ENCODE assay signal across 1 cellular context in the genomic region with DNA sequence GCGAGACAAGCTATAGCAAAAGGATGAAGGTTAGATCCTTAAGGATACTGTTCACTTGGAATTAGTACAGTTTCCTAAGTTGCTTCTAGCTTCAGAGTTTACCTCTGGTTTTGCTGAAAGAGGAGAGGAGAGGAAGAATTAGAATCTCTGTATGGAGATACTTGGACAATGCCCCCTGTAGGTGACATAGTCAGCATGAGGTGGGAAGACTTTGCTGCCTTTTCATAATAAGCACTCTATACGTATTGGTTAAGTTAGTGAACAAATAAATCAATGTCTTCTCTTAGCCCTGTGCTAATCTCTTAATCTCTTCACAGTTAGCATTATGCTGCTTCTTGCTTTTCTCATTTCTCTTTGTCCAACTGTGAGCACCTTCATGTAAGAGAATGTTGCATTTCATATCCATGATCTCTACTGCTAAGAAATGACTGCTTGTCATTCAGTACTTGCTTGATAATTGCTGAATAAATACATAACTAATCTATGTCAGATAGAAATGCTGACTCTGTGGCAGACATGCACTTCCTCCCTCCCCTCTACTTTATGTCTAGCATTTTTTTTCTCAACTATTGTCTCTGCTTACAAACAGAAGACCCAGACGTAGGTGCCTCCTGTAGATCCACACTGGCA.
TF ChIP-seq lines count a peak whose summit lies in the region.

No MANE protein-coding gene starts in this region.

TF ChIP-seq in WTC11, 78 proteins besides CTCF, POLR2A, EP300 and RAD21 (continued from another document):
- TF ChIP-seq, protein P1, sequence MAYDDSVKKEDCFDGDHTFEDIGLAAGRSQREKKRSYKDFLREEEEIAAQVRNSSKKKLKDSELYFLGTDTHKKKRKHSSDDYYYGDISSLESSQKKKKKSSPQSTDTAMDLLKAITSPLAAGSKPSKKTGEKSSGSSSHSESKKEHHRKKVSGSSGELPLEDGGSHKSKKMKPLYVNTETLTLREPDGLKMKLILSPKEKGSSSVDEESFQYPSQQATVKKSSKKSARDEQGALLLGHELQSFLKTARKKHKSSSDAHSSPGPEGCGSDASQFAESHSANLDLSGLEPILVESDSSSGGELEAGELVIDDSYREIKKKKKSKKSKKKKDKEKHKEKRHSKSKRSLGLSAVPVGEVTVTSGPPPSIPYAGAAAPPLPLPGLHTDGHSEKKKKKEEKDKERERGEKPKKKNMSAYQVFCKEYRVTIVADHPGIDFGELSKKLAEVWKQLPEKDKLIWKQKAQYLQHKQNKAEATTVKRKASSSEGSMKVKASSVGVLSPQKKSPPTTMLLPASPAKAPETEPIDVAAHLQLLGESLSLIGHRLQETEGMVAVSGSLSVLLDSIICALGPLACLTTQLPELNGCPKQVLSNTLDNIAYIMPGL (CRISPR knock-in tag; IDR thresholded peaks at IDR 0.05) = no peak
- TF ChIP-seq, protein P2, sequence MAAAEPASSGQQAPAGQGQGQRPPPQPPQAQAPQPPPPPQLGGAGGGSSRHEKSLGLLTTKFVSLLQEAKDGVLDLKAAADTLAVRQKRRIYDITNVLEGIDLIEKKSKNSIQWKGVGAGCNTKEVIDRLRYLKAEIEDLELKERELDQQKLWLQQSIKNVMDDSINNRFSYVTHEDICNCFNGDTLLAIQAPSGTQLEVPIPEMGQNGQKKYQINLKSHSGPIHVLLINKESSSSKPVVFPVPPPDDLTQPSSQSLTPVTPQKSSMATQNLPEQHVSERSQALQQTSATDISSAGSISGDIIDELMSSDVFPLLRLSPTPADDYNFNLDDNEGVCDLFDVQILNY (CRISPR knock-in tag; IDR thresholded peaks at IDR 0.05) = no peak
- TF ChIP-seq GTF2I (CRISPR knock-in tag; conservative IDR thresholded peaks at IDR 0.05) = no peak
- no peak for TF ChIP-seq TCF7 (CRISPR knock-in tag; IDR thresholded peaks at IDR 0.05; ENCODE audit: low read depth)
- no peak for TF ChIP-seq SMAD4 (CRISPR knock-in tag; IDR thresholded peaks at IDR 0.05)
- no peak for TF ChIP-seq NFATC4 (CRISPR knock-in tag; IDR thresholded peaks at IDR 0.05)
- TF ChIP-seq, protein P3, sequence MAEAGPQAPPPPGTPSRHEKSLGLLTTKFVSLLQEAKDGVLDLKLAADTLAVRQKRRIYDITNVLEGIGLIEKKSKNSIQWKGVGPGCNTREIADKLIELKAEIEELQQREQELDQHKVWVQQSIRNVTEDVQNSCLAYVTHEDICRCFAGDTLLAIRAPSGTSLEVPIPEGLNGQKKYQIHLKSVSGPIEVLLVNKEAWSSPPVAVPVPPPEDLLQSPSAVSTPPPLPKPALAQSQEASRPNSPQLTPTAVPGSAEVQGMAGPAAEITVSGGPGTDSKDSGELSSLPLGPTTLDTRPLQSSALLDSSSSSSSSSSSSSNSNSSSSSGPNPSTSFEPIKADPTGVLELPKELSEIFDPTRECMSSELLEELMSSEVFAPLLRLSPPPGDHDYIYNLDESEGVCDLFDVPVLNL (CRISPR knock-in tag; IDR thresholded peaks at IDR 0.05; ENCODE audit: borderline replicate concordance, low read depth) = no peak
- no peak for TF ChIP-seq JAZF1 (CRISPR knock-in tag; IDR thresholded peaks at IDR 0.05)
- TF ChIP-seq, protein P4, sequence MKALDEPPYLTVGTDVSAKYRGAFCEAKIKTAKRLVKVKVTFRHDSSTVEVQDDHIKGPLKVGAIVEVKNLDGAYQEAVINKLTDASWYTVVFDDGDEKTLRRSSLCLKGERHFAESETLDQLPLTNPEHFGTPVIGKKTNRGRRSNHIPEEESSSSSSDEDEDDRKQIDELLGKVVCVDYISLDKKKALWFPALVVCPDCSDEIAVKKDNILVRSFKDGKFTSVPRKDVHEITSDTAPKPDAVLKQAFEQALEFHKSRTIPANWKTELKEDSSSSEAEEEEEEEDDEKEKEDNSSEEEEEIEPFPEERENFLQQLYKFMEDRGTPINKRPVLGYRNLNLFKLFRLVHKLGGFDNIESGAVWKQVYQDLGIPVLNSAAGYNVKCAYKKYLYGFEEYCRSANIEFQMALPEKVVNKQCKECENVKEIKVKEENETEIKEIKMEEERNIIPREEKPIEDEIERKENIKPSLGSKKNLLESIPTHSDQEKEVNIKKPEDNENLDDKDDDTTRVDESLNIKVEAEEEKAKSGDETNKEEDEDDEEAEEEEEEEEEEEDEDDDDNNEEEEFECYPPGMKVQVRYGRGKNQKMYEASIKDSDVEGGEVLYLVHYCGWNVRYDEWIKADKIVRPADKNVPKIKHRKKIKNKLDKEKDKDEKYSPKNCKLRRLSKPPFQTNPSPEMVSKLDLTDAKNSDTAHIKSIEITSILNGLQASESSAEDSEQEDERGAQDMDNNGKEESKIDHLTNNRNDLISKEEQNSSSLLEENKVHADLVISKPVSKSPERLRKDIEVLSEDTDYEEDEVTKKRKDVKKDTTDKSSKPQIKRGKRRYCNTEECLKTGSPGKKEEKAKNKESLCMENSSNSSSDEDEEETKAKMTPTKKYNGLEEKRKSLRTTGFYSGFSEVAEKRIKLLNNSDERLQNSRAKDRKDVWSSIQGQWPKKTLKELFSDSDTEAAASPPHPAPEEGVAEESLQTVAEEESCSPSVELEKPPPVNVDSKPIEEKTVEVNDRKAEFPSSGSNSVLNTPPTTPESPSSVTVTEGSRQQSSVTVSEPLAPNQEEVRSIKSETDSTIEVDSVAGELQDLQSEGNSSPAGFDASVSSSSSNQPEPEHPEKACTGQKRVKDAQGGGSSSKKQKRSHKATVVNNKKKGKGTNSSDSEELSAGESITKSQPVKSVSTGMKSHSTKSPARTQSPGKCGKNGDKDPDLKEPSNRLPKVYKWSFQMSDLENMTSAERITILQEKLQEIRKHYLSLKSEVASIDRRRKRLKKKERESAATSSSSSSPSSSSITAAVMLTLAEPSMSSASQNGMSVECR (CRISPR knock-in tag; IDR thresholded peaks at IDR 0.05; ENCODE audit: borderline replicate concordance) = no peak
- TF ChIP-seq GABPB1 (CRISPR knock-in tag; IDR thresholded peaks at IDR 0.05) = no peak
